In the genomic region with DNA sequence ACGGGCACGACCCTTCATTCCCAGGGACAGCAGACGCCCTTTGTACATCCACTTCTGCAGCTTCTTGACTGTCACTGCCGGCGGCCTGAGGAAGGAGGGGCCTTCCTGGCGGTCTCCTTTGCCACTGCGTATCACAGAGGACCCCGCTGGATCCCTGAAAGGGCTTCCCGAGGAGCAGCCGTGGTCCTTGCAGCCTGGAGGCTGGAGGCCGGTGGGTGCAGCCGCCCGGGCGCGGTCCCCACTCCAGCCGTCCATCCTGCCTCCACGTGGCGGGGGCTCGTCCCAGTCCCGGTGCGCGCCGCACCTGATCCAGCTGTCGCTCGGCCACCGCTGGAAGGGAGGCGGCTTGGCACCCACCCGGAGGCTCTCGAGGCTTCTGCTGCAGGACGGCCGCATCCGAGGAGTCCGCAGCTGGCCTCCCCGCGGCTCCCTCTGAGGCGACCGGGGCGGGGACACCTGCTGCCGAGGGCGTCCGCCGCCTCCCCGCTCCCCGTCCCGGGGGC, we compare ENCODE assay signal across 1 cellular context.
TF ChIP-seq lines count a peak whose summit lies in the region.

No MANE protein-coding gene starts in this region.

TF ChIP-seq in HepG2, 621 proteins besides CTCF, POLR2A, EP300 and RAD21 (continued from another document and continues in another):
- TF ChIP-seq, protein P1, sequence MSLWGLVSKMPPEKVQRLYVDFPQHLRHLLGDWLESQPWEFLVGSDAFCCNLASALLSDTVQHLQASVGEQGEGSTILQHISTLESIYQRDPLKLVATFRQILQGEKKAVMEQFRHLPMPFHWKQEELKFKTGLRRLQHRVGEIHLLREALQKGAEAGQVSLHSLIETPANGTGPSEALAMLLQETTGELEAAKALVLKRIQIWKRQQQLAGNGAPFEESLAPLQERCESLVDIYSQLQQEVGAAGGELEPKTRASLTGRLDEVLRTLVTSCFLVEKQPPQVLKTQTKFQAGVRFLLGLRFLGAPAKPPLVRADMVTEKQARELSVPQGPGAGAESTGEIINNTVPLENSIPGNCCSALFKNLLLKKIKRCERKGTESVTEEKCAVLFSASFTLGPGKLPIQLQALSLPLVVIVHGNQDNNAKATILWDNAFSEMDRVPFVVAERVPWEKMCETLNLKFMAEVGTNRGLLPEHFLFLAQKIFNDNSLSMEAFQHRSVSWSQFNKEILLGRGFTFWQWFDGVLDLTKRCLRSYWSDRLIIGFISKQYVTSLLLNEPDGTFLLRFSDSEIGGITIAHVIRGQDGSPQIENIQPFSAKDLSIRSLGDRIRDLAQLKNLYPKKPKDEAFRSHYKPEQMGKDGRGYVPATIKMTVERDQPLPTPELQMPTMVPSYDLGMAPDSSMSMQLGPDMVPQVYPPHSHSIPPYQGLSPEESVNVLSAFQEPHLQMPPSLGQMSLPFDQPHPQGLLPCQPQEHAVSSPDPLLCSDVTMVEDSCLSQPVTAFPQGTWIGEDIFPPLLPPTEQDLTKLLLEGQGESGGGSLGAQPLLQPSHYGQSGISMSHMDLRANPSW (CRISPR knock-in tag; IDR thresholded peaks at IDR 0.05; ENCODE audit: borderline replicate concordance) = no peak
- TF ChIP-seq, protein P2, sequence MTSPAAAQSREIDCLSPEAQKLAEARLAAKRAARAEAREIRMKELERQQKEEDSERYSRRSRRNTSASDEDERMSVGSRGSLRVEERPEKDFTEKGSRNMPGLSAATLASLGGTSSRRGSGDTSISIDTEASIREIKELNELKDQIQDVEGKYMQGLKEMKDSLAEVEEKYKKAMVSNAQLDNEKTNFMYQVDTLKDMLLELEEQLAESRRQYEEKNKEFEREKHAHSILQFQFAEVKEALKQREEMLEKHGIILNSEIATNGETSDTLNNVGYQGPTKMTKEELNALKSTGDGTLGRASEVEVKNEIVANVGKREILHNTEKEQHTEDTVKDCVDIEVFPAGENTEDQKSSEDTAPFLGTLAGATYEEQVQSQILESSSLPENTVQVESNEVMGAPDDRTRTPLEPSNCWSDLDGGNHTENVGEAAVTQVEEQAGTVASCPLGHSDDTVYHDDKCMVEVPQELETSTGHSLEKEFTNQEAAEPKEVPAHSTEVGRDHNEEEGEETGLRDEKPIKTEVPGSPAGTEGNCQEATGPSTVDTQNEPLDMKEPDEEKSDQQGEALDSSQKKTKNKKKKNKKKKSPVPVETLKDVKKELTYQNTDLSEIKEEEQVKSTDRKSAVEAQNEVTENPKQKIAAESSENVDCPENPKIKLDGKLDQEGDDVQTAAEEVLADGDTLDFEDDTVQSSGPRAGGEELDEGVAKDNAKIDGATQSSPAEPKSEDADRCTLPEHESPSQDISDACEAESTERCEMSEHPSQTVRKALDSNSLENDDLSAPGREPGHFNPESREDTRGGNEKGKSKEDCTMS (CRISPR knock-in tag; conservative IDR thresholded peaks at IDR 0.05) = no peak
- 0 out of 2 replicates have a peak, but pooled peaks have one; percentile 23 for TF ChIP-seq PHF20 (CRISPR knock-in tag; IDR thresholded peaks at IDR 0.05)
- no peak for TF ChIP-seq NPAS2 (CRISPR knock-in tag; IDR thresholded peaks at IDR 0.05; ENCODE audit: borderline replicate concordance)
- no peak for TF ChIP-seq ATM (IDR thresholded peaks at IDR 0.05; ENCODE audit: borderline replicate concordance)
- 0 out of 2 replicates have a peak, but pooled peaks have one; percentile 24 for TF ChIP-seq ZNF614 (CRISPR knock-in tag; IDR thresholded peaks at IDR 0.05; ENCODE audit: borderline replicate concordance)
- no peak for TF ChIP-seq REL (CRISPR knock-in tag; conservative IDR thresholded peaks at IDR 0.05)
- no peak for TF ChIP-seq ZNF703 (CRISPR knock-in tag; IDR thresholded peaks at IDR 0.05; ENCODE audit: borderline replicate concordance)
- 0 out of 2 replicates have a peak, but pooled peaks have one; percentile 72 for TF ChIP-seq KLF13 (CRISPR knock-in tag; IDR thresholded peaks at IDR 0.05)
- TF ChIP-seq, protein P3, sequence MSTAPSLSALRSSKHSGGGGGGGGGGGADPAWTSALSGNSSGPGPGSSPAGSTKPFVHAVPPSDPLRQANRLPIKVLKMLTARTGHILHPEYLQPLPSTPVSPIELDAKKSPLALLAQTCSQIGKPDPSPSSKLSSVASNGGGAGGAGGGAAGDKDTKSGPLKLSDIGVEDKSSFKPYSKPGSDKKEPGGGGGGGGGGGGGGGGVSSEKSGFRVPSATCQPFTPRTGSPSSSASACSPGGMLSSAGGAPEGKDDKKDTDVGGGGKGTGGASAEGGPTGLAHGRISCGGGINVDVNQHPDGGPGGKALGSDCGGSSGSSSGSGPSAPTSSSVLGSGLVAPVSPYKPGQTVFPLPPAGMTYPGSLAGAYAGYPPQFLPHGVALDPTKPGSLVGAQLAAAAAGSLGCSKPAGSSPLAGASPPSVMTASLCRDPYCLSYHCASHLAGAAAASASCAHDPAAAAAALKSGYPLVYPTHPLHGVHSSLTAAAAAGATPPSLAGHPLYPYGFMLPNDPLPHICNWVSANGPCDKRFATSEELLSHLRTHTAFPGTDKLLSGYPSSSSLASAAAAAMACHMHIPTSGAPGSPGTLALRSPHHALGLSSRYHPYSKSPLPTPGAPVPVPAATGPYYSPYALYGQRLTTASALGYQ (CRISPR knock-in tag; IDR thresholded peaks at IDR 0.05) = no peak
- TF ChIP-seq HOXD1 (CRISPR knock-in tag; IDR thresholded peaks at IDR 0.05) = 0 out of 2 replicates have a peak, but pooled peaks have one; percentile 50
- TF ChIP-seq GATA4 (IDR thresholded peaks at IDR 0.05; ENCODE audit: borderline replicate concordance, low read depth) = no peak
- no peak for TF ChIP-seq ZNF841 (CRISPR knock-in tag; IDR thresholded peaks at IDR 0.05; ENCODE audit: borderline replicate concordance)
- no peak for TF ChIP-seq RCOR2 (CRISPR knock-in tag; IDR thresholded peaks at IDR 0.05)
- TF ChIP-seq SIX1 (CRISPR knock-in tag; IDR thresholded peaks at IDR 0.05; ENCODE audit: borderline replicate concordance) = no peak
- TF ChIP-seq, protein P4, sequence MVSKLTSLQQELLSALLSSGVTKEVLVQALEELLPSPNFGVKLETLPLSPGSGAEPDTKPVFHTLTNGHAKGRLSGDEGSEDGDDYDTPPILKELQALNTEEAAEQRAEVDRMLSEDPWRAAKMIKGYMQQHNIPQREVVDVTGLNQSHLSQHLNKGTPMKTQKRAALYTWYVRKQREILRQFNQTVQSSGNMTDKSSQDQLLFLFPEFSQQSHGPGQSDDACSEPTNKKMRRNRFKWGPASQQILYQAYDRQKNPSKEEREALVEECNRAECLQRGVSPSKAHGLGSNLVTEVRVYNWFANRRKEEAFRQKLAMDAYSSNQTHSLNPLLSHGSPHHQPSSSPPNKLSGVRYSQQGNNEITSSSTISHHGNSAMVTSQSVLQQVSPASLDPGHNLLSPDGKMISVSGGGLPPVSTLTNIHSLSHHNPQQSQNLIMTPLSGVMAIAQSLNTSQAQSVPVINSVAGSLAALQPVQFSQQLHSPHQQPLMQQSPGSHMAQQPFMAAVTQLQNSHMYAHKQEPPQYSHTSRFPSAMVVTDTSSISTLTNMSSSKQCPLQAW (CRISPR knock-in tag; IDR thresholded peaks at IDR 0.05) = no peak
- TF ChIP-seq IKZF1 (IDR thresholded peaks at IDR 0.05) = no peak
- TF ChIP-seq TARDBP (CRISPR knock-in tag; IDR thresholded peaks at IDR 0.05) = no peak
- TF ChIP-seq, protein P5, sequence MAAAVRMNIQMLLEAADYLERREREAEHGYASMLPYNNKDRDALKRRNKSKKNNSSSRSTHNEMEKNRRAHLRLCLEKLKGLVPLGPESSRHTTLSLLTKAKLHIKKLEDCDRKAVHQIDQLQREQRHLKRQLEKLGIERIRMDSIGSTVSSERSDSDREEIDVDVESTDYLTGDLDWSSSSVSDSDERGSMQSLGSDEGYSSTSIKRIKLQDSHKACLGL (CRISPR knock-in tag; IDR thresholded peaks at IDR 0.05) = peak; percentile 78; the same call in 1 of the 2 replicates
- TF ChIP-seq KLF6 (CRISPR knock-in tag; IDR thresholded peaks at IDR 0.05) = 0 out of 2 replicates have a peak, but pooled peaks have one; percentile 10
- TF ChIP-seq, protein P6, sequence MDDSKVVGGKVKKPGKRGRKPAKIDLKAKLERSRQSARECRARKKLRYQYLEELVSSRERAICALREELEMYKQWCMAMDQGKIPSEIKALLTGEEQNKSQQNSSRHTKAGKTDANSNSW (CRISPR knock-in tag; IDR thresholded peaks at IDR 0.05; ENCODE audit: borderline replicate concordance) = no peak
- no peak for TF ChIP-seq BHLHE40 (IDR thresholded peaks at IDR 0.05; ENCODE audit: low read length)
- TF ChIP-seq ZNF484 (CRISPR knock-in tag; IDR thresholded peaks at IDR 0.05; ENCODE audit: borderline replicate concordance, low read depth) = no peak
- no peak for TF ChIP-seq ZNF720 (CRISPR knock-in tag; IDR thresholded peaks at IDR 0.05)
- no peak for TF ChIP-seq ZNF24 (IDR thresholded peaks at IDR 0.05)
- TF ChIP-seq, protein P7, sequence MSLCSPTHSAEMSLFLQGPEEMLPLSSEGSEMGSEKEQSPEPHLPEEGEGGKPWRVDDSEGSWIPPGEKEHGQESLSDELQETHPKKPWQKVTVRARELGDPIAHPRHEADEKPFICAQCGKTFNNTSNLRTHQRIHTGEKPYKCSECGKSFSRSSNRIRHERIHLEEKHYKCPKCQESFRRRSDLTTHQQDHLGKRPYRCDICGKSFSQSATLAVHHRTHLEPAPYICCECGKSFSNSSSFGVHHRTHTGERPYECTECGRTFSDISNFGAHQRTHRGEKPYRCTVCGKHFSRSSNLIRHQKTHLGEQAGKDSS (CRISPR knock-in tag; IDR thresholded peaks at IDR 0.05; ENCODE audit: borderline replicate concordance, low read depth) = no peak; the same call in 1 of the 2 replicates
- TF ChIP-seq, protein P8, sequence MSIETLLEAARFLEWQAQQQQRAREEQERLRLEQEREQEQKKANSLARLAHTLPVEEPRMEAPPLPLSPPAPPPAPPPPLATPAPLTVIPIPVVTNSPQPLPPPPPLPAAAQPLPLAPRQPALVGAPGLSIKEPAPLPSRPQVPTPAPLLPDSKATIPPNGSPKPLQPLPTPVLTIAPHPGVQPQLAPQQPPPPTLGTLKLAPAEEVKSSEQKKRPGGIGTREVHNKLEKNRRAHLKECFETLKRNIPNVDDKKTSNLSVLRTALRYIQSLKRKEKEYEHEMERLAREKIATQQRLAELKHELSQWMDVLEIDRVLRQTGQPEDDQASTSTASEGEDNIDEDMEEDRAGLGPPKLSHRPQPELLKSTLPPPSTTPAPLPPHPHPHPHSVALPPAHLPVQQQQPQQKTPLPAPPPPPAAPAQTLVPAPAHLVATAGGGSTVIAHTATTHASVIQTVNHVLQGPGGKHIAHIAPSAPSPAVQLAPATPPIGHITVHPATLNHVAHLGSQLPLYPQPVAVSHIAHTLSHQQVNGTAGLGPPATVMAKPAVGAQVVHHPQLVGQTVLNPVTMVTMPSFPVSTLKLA (IDR thresholded peaks at IDR 0.05) = 0 out of 2 replicates have a peak, but pooled peaks have one; percentile 20
- TF ChIP-seq, protein P9, sequence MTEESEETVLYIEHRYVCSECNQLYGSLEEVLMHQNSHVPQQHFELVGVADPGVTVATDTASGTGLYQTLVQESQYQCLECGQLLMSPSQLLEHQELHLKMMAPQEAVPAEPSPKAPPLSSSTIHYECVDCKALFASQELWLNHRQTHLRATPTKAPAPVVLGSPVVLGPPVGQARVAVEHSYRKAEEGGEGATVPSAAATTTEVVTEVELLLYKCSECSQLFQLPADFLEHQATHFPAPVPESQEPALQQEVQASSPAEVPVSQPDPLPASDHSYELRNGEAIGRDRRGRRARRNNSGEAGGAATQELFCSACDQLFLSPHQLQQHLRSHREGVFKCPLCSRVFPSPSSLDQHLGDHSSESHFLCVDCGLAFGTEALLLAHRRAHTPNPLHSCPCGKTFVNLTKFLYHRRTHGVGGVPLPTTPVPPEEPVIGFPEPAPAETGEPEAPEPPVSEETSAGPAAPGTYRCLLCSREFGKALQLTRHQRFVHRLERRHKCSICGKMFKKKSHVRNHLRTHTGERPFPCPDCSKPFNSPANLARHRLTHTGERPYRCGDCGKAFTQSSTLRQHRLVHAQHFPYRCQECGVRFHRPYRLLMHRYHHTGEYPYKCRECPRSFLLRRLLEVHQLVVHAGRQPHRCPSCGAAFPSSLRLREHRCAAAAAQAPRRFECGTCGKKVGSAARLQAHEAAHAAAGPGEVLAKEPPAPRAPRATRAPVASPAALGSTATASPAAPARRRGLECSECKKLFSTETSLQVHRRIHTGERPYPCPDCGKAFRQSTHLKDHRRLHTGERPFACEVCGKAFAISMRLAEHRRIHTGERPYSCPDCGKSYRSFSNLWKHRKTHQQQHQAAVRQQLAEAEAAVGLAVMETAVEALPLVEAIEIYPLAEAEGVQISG (CRISPR knock-in tag; IDR thresholded peaks at IDR 0.05) = peak; percentile 35; the same call in 1 of the 2 replicates
- TF ChIP-seq TOE1 (CRISPR knock-in tag; IDR thresholded peaks at IDR 0.05) = no peak
- peak; percentile 62; the same call in 1 of the 2 replicates for TF ChIP-seq HDAC1 (CRISPR knock-in tag; IDR thresholded peaks at IDR 0.05)
- TF ChIP-seq ZNF775 (CRISPR knock-in tag; IDR thresholded peaks at IDR 0.05; ENCODE audit: borderline replicate concordance) = no peak
- TF ChIP-seq, protein P10, sequence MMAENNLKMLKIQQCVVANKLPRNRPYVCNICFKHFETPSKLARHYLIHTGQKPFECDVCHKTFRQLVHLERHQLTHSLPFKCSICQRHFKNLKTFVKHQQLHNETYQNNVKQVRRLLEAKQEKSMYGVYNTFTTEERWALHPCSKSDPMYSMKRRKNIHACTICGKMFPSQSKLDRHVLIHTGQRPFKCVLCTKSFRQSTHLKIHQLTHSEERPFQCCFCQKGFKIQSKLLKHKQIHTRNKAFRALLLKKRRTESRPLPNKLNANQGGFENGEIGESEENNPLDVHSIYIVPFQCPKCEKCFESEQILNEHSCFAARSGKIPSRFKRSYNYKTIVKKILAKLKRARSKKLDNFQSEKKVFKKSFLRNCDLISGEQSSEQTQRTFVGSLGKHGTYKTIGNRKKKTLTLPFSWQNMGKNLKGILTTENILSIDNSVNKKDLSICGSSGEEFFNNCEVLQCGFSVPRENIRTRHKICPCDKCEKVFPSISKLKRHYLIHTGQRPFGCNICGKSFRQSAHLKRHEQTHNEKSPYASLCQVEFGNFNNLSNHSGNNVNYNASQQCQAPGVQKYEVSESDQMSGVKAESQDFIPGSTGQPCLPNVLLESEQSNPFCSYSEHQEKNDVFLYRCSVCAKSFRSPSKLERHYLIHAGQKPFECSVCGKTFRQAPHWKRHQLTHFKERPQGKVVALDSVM (CRISPR knock-in tag; IDR thresholded peaks at IDR 0.05) = peak; percentile 62
- TF ChIP-seq NR2F1 (CRISPR knock-in tag; IDR thresholded peaks at IDR 0.05) = no peak
- TF ChIP-seq ZNF274 (CRISPR knock-in tag; IDR thresholded peaks at IDR 0.05) = 0 out of 2 replicates have a peak, but pooled peaks have one; percentile 2
- 0 out of 2 replicates have a peak, but pooled peaks have one; percentile 15 for TF ChIP-seq ZNF839 (CRISPR knock-in tag; IDR thresholded peaks at IDR 0.05; ENCODE audit: borderline replicate concordance)
- TF ChIP-seq KDM5B (CRISPR knock-in tag; IDR thresholded peaks at IDR 0.05; ENCODE audit: borderline replicate concordance) = no peak; the same call in 1 of the 2 replicates
- TF ChIP-seq DMAP1 (CRISPR knock-in tag; IDR thresholded peaks at IDR 0.05) = 0 out of 2 replicates have a peak, but pooled peaks have one; percentile 35
- no peak for TF ChIP-seq IKZF4 (CRISPR knock-in tag; IDR thresholded peaks at IDR 0.05; ENCODE audit: borderline replicate concordance, low read depth, not compliant biosample characterization)
- no peak for TF ChIP-seq RFXANK (CRISPR knock-in tag; IDR thresholded peaks at IDR 0.05)
- no peak for TF ChIP-seq TCF12 (IDR thresholded peaks at IDR 0.05)
- TF ChIP-seq TCF12 (CRISPR knock-in tag; IDR thresholded peaks at IDR 0.05) = no peak
- TF ChIP-seq ZNF263 (CRISPR knock-in tag; IDR thresholded peaks at IDR 0.05) = 0 out of 2 replicates have a peak, but pooled peaks have one; percentile 5
- TF ChIP-seq ZNF501 (CRISPR knock-in tag; IDR thresholded peaks at IDR 0.05) = 0 out of 2 replicates have a peak, but pooled peaks have one; percentile 17
- TF ChIP-seq ZNF546 (CRISPR knock-in tag; conservative IDR thresholded peaks at IDR 0.05) = 0 out of 2 replicates have a peak, but pooled peaks have one; percentile 7
